ENCODE assay signal across 2 cellular contexts in the genomic region with DNA sequence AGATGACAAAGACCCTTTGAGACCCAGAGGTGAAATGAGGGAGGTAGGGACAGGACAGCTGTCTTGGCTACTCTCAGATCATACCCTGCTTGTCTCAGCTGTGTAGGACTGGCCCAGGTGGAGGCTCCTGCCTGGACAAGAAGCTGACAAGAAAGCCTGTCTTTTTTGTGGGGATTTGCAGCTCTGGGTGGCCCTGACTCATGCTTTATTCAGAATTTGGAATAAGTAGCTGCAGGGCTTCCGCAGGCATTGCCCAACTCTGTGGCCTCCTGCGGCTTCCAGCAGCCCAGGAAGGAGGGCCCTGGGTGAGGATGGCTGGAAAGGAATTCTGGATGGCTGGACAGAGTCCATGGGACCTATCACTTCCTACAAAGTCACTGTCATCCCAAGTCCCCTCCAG.
A peak's percentile ranks its signal among the peaks of the same experiment; 100 is the strongest.
TF ChIP-seq lines count a peak whose summit lies in the region.

No MANE protein-coding gene starts in this region.

TF ChIP-seq in A549, 52 proteins besides CTCF, POLR2A, EP300 and RAD21 (continued from another document):
- TF ChIP-seq, protein P1, sequence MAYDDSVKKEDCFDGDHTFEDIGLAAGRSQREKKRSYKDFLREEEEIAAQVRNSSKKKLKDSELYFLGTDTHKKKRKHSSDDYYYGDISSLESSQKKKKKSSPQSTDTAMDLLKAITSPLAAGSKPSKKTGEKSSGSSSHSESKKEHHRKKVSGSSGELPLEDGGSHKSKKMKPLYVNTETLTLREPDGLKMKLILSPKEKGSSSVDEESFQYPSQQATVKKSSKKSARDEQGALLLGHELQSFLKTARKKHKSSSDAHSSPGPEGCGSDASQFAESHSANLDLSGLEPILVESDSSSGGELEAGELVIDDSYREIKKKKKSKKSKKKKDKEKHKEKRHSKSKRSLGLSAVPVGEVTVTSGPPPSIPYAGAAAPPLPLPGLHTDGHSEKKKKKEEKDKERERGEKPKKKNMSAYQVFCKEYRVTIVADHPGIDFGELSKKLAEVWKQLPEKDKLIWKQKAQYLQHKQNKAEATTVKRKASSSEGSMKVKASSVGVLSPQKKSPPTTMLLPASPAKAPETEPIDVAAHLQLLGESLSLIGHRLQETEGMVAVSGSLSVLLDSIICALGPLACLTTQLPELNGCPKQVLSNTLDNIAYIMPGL (CRISPR knock-in tag; IDR thresholded peaks at IDR 0.05; ENCODE audit: borderline replicate concordance) = no peak
- TF ChIP-seq JUN (IDR thresholded peaks at IDR 0.05) (peak; percentile 85 to 91; a peak in 4 of 5 replicates), ZNF302 (CRISPR knock-in tag; IDR thresholded peaks at IDR 0.05) (no peak), JUNB (IDR thresholded peaks at IDR 0.05) (peak; percentile 93), HDAC2 (IDR thresholded peaks at IDR 0.05) (no peak), FOSL2 (IDR thresholded peaks at IDR 0.05) (peak; percentile 79; the same call in 1 of the 2 replicates), FOSL2 (CRISPR knock-in tag; IDR thresholded peaks at IDR 0.05) (peak; percentile 74)
- TF ChIP-seq, protein P2, sequence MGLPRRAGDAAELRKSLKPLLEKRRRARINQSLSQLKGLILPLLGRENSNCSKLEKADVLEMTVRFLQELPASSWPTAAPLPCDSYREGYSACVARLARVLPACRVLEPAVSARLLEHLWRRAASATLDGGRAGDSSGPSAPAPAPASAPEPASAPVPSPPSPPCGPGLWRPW (IDR thresholded peaks at IDR 0.05) = peak; percentile 40; the same call in 1 of the 2 replicates
- TF ChIP-seq, protein P3, sequence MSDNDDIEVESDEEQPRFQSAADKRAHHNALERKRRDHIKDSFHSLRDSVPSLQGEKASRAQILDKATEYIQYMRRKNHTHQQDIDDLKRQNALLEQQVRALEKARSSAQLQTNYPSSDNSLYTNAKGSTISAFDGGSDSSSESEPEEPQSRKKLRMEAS (IDR thresholded peaks at IDR 0.05) = peak; percentile 67; the same call in 1 of the 2 replicates
- TF ChIP-seq, protein P4, sequence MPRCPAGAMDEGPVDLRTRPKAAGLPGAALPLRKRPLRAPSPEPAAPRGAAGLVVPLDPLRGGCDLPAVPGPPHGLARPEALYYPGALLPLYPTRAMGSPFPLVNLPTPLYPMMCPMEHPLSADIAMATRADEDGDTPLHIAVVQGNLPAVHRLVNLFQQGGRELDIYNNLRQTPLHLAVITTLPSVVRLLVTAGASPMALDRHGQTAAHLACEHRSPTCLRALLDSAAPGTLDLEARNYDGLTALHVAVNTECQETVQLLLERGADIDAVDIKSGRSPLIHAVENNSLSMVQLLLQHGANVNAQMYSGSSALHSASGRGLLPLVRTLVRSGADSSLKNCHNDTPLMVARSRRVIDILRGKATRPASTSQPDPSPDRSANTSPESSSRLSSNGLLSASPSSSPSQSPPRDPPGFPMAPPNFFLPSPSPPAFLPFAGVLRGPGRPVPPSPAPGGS (IDR thresholded peaks at IDR 0.05) = peak; percentile 82; the same call in 1 of the 3 replicates

TF ChIP-seq in SK-N-SH, 30 proteins besides CTCF, POLR2A, EP300 and RAD21 (continued from another document):
- TF ChIP-seq, protein P5, sequence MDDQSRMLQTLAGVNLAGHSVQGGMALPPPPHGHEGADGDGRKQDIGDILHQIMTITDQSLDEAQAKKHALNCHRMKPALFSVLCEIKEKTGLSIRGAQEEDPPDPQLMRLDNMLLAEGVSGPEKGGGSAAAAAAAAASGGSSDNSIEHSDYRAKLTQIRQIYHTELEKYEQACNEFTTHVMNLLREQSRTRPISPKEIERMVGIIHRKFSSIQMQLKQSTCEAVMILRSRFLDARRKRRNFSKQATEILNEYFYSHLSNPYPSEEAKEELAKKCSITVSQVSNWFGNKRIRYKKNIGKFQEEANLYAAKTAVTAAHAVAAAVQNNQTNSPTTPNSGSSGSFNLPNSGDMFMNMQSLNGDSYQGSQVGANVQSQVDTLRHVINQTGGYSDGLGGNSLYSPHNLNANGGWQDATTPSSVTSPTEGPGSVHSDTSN (IDR thresholded peaks at IDR 0.05) = peak; percentile 5; the same call in 1 of the 2 replicates
- no peak for TF ChIP-seq TEAD4 (IDR thresholded peaks at IDR 0.05; ENCODE audit: borderline replicate concordance, insufficient read depth)
- TF ChIP-seq MXI1 (IDR thresholded peaks at IDR 0.05; ENCODE audit: low read depth, low read length) = no peak
